11 cellular contexts compared by ENCODE assay signal in the genomic region with DNA sequence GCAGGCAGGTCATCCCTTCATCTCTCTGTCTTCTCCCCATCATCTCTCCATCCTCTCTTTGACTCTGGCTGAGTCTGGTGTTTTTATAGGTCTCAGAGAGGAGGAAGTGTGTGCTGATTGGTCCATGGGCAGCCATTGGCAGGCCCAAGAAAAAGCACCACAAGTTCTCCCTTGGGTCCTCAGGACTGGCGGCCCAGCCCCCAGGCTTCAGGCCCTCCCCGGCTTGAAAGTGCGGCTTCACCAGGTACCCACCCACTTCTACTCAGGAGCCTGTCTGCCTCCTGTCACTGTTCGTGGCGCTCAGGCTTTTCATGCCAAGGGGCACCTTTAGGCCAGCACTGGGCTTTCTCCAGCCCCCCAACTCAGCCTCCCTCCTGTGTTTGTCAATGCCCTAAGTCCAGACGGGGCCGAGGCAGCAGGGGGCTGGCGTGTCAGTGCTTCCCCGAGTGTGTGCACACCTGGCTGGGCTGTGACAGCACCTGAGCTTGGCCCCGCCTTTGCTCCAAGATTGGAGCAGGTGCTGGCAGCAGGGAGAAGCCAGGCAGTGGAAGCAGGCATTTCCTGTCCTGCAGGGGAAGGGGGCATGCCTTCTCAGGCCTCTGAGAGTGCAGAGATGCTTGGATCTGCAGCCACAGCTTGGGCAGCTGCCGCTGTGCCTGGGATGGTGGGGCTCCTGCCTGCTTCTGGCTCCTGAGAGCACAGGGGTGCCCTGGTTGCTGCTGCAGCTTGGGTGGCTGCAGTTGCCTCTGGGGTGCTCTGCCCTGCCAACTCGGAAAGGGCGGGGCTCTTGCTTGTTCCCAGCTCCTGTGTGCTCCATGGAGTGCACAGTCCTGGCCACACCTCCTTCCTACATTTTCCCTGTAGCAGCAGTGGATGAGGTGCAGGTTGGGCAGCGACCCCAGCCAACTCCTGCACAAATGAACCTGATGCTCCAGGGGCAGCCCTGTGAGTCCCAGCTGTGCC.
"Had no signal": no experiment of that assay in that cellular context is flagged by ENCODE, and none has a peak within 500 bp of the region (broad histone marks: within the 10 kb centered on the region; RNA-seq: fewer than 3 reads in every experiment).

No MANE protein-coding gene starts in this region.

- H3K36me3 ChIP-seq: heart left ventricle, thoracic aorta, vagina had no signal

- H3K27ac ChIP-seq: heart left ventricle, thoracic aorta, vagina had no signal

- H3K9me3 ChIP-seq: heart left ventricle, thoracic aorta, vagina had no signal

- DNase-seq: activated CD4-positive, alpha-beta memory T cell treated with anti-CD3 and anti-CD28 coated beads, Interleukin-2, amount 10 ng/mL, durations not matched to agents 7 days and 5 days; activated CD4-positive, alpha-beta T cell treated with anti-CD3 and anti-CD28 coated beads for 1 hour; activated naive CD8-positive, alpha-beta T cell treated with anti-CD3 and anti-CD28 coated beads, Interleukin-2, amount 10 ng/mL, durations not matched to agents 7 days and 5 days; activated T-cell treated with anti-CD3 and anti-CD28 coated beads, Interleukin-2, amount 50 U/mL, for 72 hours; anterior cingulate cortex; heart left ventricle; stimulated activated CD4-positive, alpha-beta T cell treated with anti-CD3 and anti-CD28 coated beads, Interleukin-15, amount 100 ng/mL, for 24 hours; stimulated activated CD4-positive, alpha-beta T cell treated with anti-CD3 and anti-CD28 coated beads, Interleukin-4, amount 100 ng/mL, for 24 hours; stimulated activated naive CD8-positive, alpha-beta T cell treated with anti-CD3 and anti-CD28 coated beads, Interleukin-15, amount 100 ng/mL, for 72 hours had no signal

- H3K27me3 ChIP-seq: heart left ventricle, vagina had no signal

- H3K4me3 ChIP-seq: heart left ventricle, thoracic aorta, vagina had no signal
